In the genomic region with DNA sequence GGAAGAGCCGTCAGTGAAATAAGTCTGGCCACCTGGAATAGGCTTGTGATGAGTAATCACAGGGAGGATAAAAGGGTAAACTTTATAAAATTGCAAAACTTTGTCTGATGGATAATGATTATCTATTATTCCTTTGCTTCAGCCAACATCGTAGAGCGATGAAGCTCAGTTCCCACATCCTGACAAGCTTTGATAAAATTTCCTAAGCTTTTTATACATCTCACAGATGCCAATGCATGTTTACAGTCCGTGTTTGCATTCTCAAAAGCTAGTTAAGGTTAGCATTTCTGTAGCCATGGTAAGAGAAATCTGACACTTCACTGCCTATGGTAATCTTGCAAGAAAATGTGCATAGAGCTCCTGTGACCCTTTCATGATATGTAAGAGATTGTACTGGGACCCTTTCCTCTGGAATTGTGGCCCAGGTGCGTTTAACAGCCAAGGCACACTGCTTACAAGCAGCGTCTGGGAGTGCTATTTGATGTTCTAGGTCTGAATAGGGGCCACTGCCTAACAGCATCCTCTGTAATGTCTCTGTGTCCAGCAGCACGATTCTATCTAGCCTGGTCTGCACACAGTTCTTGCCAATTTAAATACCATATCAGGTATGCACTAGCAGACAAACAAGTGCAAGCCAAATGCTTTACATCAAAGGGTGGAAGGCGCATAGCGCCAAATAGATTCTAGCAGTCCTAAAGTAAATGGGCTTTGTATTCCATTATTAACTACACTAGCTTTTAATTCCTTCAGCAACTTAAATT, we compare ENCODE assay signal across 1 cellular context.
TF ChIP-seq lines count a peak whose summit lies in the region.

No MANE protein-coding gene starts in this region.

TF ChIP-seq in HepG2, 621 proteins besides CTCF, POLR2A, EP300 and RAD21 (continued from another document):
- TF ChIP-seq TCF12 (IDR thresholded peaks at IDR 0.05), result no peak
- no peak for TF ChIP-seq TCF12 (CRISPR knock-in tag; IDR thresholded peaks at IDR 0.05)
- TF ChIP-seq, protein P1, sequence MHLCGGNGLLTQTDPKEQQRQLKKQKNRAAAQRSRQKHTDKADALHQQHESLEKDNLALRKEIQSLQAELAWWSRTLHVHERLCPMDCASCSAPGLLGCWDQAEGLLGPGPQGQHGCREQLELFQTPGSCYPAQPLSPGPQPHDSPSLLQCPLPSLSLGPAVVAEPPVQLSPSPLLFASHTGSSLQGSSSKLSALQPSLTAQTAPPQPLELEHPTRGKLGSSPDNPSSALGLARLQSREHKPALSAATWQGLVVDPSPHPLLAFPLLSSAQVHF (CRISPR knock-in tag; IDR thresholded peaks at IDR 0.05), result no peak
- no peak for TF ChIP-seq KLF16 (CRISPR knock-in tag; IDR thresholded peaks at IDR 0.05)
- TF ChIP-seq HMG20B (CRISPR knock-in tag; conservative IDR thresholded peaks at IDR 0.05), result no peak
- no peak for TF ChIP-seq ZMYM4 (CRISPR knock-in tag; IDR thresholded peaks at IDR 0.05)
- TF ChIP-seq, protein P2, sequence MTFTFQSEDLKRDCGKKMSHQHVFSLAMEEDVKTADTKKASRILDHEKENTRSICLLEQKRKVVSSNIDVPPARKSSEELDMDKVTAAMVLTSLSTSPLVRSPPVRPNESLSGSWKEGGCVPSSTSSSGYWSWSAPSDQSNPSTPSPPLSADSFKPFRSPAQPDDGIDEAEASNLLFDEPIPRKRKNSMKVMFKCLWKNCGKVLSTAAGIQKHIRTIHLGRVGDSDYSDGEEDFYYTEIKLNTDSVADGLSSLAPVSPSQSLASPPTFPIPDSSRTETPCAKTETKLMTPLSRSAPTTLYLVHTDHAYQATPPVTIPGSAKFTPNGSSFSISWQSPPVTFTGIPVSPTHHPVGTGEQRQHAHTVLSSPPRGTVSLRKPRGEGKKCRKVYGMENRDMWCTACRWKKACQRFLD (CRISPR knock-in tag; IDR thresholded peaks at IDR 0.05; ENCODE audit: borderline replicate concordance), result no peak
- no peak for TF ChIP-seq ZNF605 (CRISPR knock-in tag; IDR thresholded peaks at IDR 0.05)
- TF ChIP-seq, protein P3, sequence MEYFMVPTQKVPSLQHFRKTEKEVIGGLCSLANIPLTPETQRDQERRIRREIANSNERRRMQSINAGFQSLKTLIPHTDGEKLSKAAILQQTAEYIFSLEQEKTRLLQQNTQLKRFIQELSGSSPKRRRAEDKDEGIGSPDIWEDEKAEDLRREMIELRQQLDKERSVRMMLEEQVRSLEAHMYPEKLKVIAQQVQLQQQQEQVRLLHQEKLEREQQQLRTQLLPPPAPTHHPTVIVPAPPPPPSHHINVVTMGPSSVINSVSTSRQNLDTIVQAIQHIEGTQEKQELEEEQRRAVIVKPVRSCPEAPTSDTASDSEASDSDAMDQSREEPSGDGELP (IDR thresholded peaks at IDR 0.05; ENCODE audit: borderline replicate concordance, low read depth), result no peak
- no peak for TF ChIP-seq KLF9 (CRISPR knock-in tag; IDR thresholded peaks at IDR 0.05; ENCODE audit: low read depth)
- TF ChIP-seq HNRNPLL (IDR thresholded peaks at IDR 0.05; ENCODE audit: low read depth, low read length, poor library complexity, severe bottlenecking), result no peak
- no peak for TF ChIP-seq DMAP1 (CRISPR knock-in tag; IDR thresholded peaks at IDR 0.05)
- TF ChIP-seq ZBTB20 (CRISPR knock-in tag; IDR thresholded peaks at IDR 0.05; ENCODE audit: borderline replicate concordance, low read depth), result no peak
- no peak for TF ChIP-seq RFX5 (IDR thresholded peaks at IDR 0.05; ENCODE audit: low read depth, low read length)
- TF ChIP-seq ZNF674 (CRISPR knock-in tag; IDR thresholded peaks at IDR 0.05; ENCODE audit: low read depth), result no peak
- TF ChIP-seq BORCS8-MEF2B (CRISPR knock-in tag; IDR thresholded peaks at IDR 0.05), result no peak
- TF ChIP-seq HOXA3 (CRISPR knock-in tag; IDR thresholded peaks at IDR 0.05), result no peak
- no peak for TF ChIP-seq ZNF780A (CRISPR knock-in tag; IDR thresholded peaks at IDR 0.05)
